ENCODE assay signal across 23 cellular contexts in genomic region chr19:43192381-43193155, GRCh38. TPM values are rescaled to one million over a fixed set of nuclear protein-coding genes. Genes with fewer than 3 reads are reported as not detected.
"Had no signal": no experiment of that assay in that cellular context is flagged by ENCODE, and none has a peak within 500 bp of the region (broad histone marks: within the 10 kb centered on the region; RNA-seq: fewer than 3 reads in every experiment).

No MANE protein-coding gene starts in this region.

RNA-seq across cellular contexts. Expression of gene PSG5, which starts 6.2 kb away (rescaled TPM):
- total RNA-seq: naive thymus-derived CD8-positive, alpha-beta T cell; natural killer cell; natural killer cell treated with Interleukin-12 subunit alpha and Interleukin-12 subunit beta and Interleukin-15 and Interleukin-18, amount 100 ng/mL, for 72 hours; neural crest cell; occipital lobe; omental fat pad; osteocyte; ovary; posterior vena cava; progenitor cell of endocrine pancreas; prostate gland; psoas muscle; pulmonary artery endothelial cell; right atrium auricular region; right cardiac atrium; right lobe of liver; sciatic nerve; sigmoid colon; skeletal muscle tissue; smooth muscle cell; spleen had no signal
- polyA plus RNA-seq: naive thymus-derived CD8-positive, alpha-beta T cell; neural cell; ovary; psoas muscle; right cardiac atrium; sigmoid colon; small intestine; smooth muscle cell; spleen had no signal

RNA-seq across cellular contexts. Expression of gene PSG4, which starts 12.9 kb away (rescaled TPM):
- total RNA-seq: naive thymus-derived CD8-positive, alpha-beta T cell; natural killer cell; natural killer cell treated with Interleukin-12 subunit alpha and Interleukin-12 subunit beta and Interleukin-15 and Interleukin-18, amount 100 ng/mL, for 72 hours; neural crest cell; occipital lobe; omental fat pad; osteocyte; ovary; posterior vena cava; progenitor cell of endocrine pancreas; psoas muscle; pulmonary artery endothelial cell; right atrium auricular region; right cardiac atrium; right lobe of liver; sciatic nerve; sigmoid colon; skeletal muscle tissue; smooth muscle cell; spleen had no signal
- polyA plus RNA-seq: naive thymus-derived CD8-positive, alpha-beta T cell; neural cell; ovary; psoas muscle; right cardiac atrium; sigmoid colon; small intestine; smooth muscle cell; spleen had no signal
